ENCODE assay signal across 10 cellular contexts in the genomic region with DNA sequence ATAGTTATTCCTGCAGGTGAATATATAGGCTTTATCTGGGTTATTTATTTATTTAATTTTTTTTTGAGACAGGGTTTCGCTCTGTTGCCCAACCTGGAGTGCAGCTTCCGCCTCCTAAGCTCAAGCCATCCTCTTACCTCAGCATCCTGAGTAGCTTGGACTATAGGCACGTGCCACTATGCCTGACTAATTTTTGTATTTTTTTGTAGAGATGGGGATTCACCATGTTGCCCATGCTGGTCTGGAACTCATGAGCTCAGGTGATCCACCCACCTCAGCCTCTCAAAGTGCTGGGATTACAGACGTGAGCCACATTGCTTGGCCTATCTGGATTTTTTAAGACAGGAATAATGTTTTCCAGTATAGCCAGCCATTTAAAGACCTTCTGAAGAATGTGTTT. TPM values are rescaled to one million over a fixed set of nuclear protein-coding genes. Genes with fewer than 3 reads are reported as not detected.
DNase-seq lines count a peak whose midpoint lies in the region; ATAC-seq, FAIRE-seq and TF ChIP-seq lines count a peak whose summit lies in the region.
"Had no signal": no experiment of that assay in that cellular context is flagged by ENCODE, and none has a peak within 500 bp of the region (broad histone marks: within the 10 kb centered on the region; RNA-seq: fewer than 3 reads in every experiment).

No MANE protein-coding gene starts in this region.

- peak overlapping the region; percentile 56 for H3K27ac Mint-ChIP-seq in T-helper 2 cell treated with Interferon-gamma antibody and Interleukin-4, amounts not matched to agents 5 μg/mL and 100 μg/mL, for 36 hours

- peak overlapping the region; percentile 81; the same call in 1 of the 2 replicates for H3K27ac ChIP-seq in 22Rv1

- H3K4me3 Mint-ChIP-seq in T-helper 2 cell treated with Interferon-gamma antibody and Interleukin-4, amounts not matched to agents 5 μg/mL and 100 μg/mL, for 36 hours = peak overlapping the region; percentile 91

- H3K36me3 Mint-ChIP-seq in T-helper 2 cell treated with Interferon-gamma antibody and Interleukin-4, amounts not matched to agents 5 μg/mL and 100 μg/mL, for 36 hours (ENCODE audit: low read depth) = peaks cover 54% of the 10 kb centered on the region

- H3K4me1 Mint-ChIP-seq in T-helper 2 cell treated with Interferon-gamma antibody and Interleukin-4, amounts not matched to agents 5 μg/mL and 100 μg/mL, for 36 hours (ENCODE audit: low read depth) = peaks cover 44% of the 10 kb centered on the region

- DNase-seq in T-helper 2 cell treated with Interferon-gamma antibody and Interleukin-4, amounts not matched to agents 5 μg/mL and 100 μg/mL, for 36 hours (ENCODE audit: low spot score) = peak; percentile 11
- DNase-seq in glomerular visceral epithelial cell (ENCODE audit: extremely low spot score) (peak; percentile 15), frontal cortex (ENCODE audit: low spot score in 2 of 2) (no peak), GM10248 (ENCODE audit: extremely low spot score) (no peak)
- DNase-seq: NCI-H1092 treated with DMSO at 0.1 percent for 48 hours, retina had no signal

- FAIRE-seq in frontal cortex (lab: Jason Lieb, UNC) = no peak

- TF ChIP-seq CTCF in 22Rv1 (IDR thresholded peaks at IDR 0.05) = no peak
- TF ChIP-seq CTCF in GM10248 (IDR thresholded peaks at IDR 0.05; ENCODE audit: control extremely low read depth, extremely low read depth, low read depth, missing control alignments) = no peak

- peak; percentile 47 for ATAC-seq in GM18870 (IDR thresholded peaks at IDR 0.05; ENCODE audit: unreplicated experiment)
- ATAC-seq in HG03175 (IDR thresholded peaks at IDR 0.05; ENCODE audit: unreplicated experiment) = no peak
- ATAC-seq in HG02642 (IDR thresholded peaks at IDR 0.05; ENCODE audit: poor library complexity, unreplicated experiment) = no peak

- no peaks in the 10 kb centered on the region for H3K27me3 Mint-ChIP-seq in T-helper 2 cell treated with Interferon-gamma antibody and Interleukin-4, amounts not matched to agents 5 μg/mL and 100 μg/mL, for 36 hours (ENCODE audit: low read depth)

- no peaks in the 10 kb centered on the region for H3K9me3 Mint-ChIP-seq in T-helper 2 cell treated with Interferon-gamma antibody and Interleukin-4, amounts not matched to agents 5 μg/mL and 100 μg/mL, for 36 hours

- POLR2A ChIA-PET in GM10248 (lab: Yijun Ruan, JAX) = no interaction called here

- CTCF ChIA-PET in GM10248 (lab: Yijun Ruan, JAX) = no interaction called here

RNA-seq across cellular contexts. Expression of gene RAN, which starts 2.0 kb away (rescaled TPM):
- 447 TPM for total RNA-seq in frontal cortex

RNA-seq across cellular contexts. Expression of gene STX2, which starts 34.8 kb away (rescaled TPM):
- 21.2 TPM for total RNA-seq in frontal cortex

Comparison
In these comparisons a context has a peak if more than half of its experiments do, and no peak if none do; other contexts are left out.
1. DNase-seq: peak in T-helper 2 cell treated with Interferon-gamma antibody and Interleukin-4, amounts not matched to agents 5 μg/mL and 100 μg/mL, for 36 hours (single experiment) and glomerular visceral epithelial cell (single experiment); none in frontal cortex (0 of 2) and GM10248 (single experiment).